In genomic region chr2:216720722-216721121, GRCh38 we compare ENCODE assay signal across 32 cellular contexts. TPM values are rescaled to one million over a fixed set of nuclear protein-coding genes. Genes with fewer than 3 reads are reported as not detected.
"Had no signal": no experiment of that assay in that cellular context is flagged by ENCODE, and none has a peak within 500 bp of the region (broad histone marks: within the 10 kb centered on the region; RNA-seq: fewer than 3 reads in every experiment).

No MANE protein-coding gene starts in this region.

- H3K4me2 ChIP-seq: smooth muscle cell had no signal

- H3K4me3 ChIP-seq: psoas muscle, right lobe of liver, skin epidermis, smooth muscle cell, spleen, suprapubic skin, thoracic aorta, thyroid gland, tibial nerve, upper lobe of right lung, uterus had no signal

- H3K27ac ChIP-seq: neutrophil, parathyroid adenoma, psoas muscle, right lobe of liver, skin epidermis, spleen, suprapubic skin, thoracic aorta, thyroid gland, tibial nerve, upper lobe of right lung, uterus had no signal

- H3K27me3 Mint-ChIP-seq: type B pancreatic cell had no signal

- H3K9me3 Mint-ChIP-seq: natural killer cell; nephron; neural crest cell; stimulated activated memory B cell treated with anti-CD40 and anti-IgM and Interleukin-4, amounts not matched to agents 10 μg/mL and 1 μg/mL and 100 μg/mL, for 72 hours; stimulated activated naive CD8-positive, alpha-beta T cell treated with anti-CD3 and anti-CD28 coated beads, Interleukin-15, amount 100 ng/mL, for 72 hours; type B pancreatic cell had no signal

- H3K36me3 Mint-ChIP-seq: naive thymus-derived CD4-positive, alpha-beta T cell; natural killer cell; stimulated activated memory B cell treated with anti-CD40 and anti-IgM and Interleukin-4, amounts not matched to agents 10 μg/mL and 1 μg/mL and 100 μg/mL, for 72 hours; type B pancreatic cell had no signal

- H3K36me3 ChIP-seq: neutrophil, right lobe of liver, spleen, suprapubic skin, thoracic aorta, thyroid gland, tibial nerve, upper lobe of right lung, uterus had no signal

- H3K9ac ChIP-seq: parathyroid adenoma had no signal

- DNase-seq: naive thymus-derived CD4-positive, alpha-beta T cell; natural killer cell; nucleus accumbens; posterior cingulate gyrus; psoas muscle; right cardiac atrium; right lobe of liver; spleen; stimulated activated CD4-positive, alpha-beta T cell treated with anti-CD3 and anti-CD28 coated beads, Interleukin-12 subunit alpha, Interleukin-12 subunit beta, amount 100 ng/mL, for 4 hours; stimulated activated CD4-positive, alpha-beta T cell treated with anti-CD3 and anti-CD28 coated beads, Interleukin-1b, Interleukin-23, amount 100 ng/mL, for 48 hours; stimulated activated CD4-positive, alpha-beta T cell treated with anti-CD3 and anti-CD28 coated beads, Interleukin-4, amount 100 ng/mL, for 1 hour; stimulated activated CD4-positive, alpha-beta T cell treated with anti-CD3 and anti-CD28 coated beads, Interleukin-4, amount 100 ng/mL, for 4 hours; stimulated activated CD8-positive, alpha-beta memory T cell treated with anti-CD3 and anti-CD28 coated beads, Interleukin-4, amount 100 ng/mL, for 48 hours; stimulated activated naive CD4-positive, alpha-beta T cell; stimulated activated naive CD8-positive, alpha-beta T cell treated with anti-CD3 and anti-CD28 coated beads, Interleukin-15, amount 100 ng/mL, for 72 hours; stimulated activated naive CD8-positive, alpha-beta T cell treated with anti-CD3 and anti-CD28 coated beads, Interleukin-15, Interleukin-2, amounts not matched to agents 100 U/mL and 50 U/mL, for 24 hours; substantia nigra; thyroid gland; upper lobe of right lung; uterus had no signal

- ATAC-seq: naive thymus-derived CD4-positive, alpha-beta T cell; natural killer cell; psoas muscle; right cardiac atrium; right lobe of liver; stimulated activated memory B cell treated with anti-CD40 and anti-IgM and Interleukin-4, amounts not matched to agents 10 μg/mL and 1 μg/mL and 100 μg/mL, for 72 hours; stimulated activated naive CD8-positive, alpha-beta T cell treated with anti-CD3 and anti-CD28 coated beads, Interleukin-15, amount 100 ng/mL, for 72 hours; stimulated activated naive CD8-positive, alpha-beta T cell treated with anti-CD3 and anti-CD28 coated beads, Interleukin-15, Interleukin-2, amounts not matched to agents 100 U/mL and 50 U/mL, for 24 hours; upper lobe of right lung had no signal

- H3K27me3 ChIP-seq: neutrophil, right lobe of liver, suprapubic skin, thyroid gland, tibial nerve, upper lobe of right lung, uterus had no signal

- H3K4me1 ChIP-seq: parathyroid adenoma, psoas muscle, right lobe of liver, spleen, upper lobe of right lung, uterus had no signal

- H3K9me3 ChIP-seq: neutrophil, psoas muscle, right lobe of liver, spleen, suprapubic skin, thoracic aorta, thyroid gland, tibial nerve, upper lobe of right lung, uterus had no signal

- H3K4me3 Mint-ChIP-seq: naive thymus-derived CD4-positive, alpha-beta T cell; natural killer cell; nephron; neural crest cell; stimulated activated memory B cell treated with anti-CD40 and anti-IgM and Interleukin-4, amounts not matched to agents 10 μg/mL and 1 μg/mL and 100 μg/mL, for 72 hours; stimulated activated naive CD8-positive, alpha-beta T cell treated with anti-CD3 and anti-CD28 coated beads, Interleukin-15, amount 100 ng/mL, for 72 hours; type B pancreatic cell had no signal

- H3K4me1 Mint-ChIP-seq: naive thymus-derived CD4-positive, alpha-beta T cell; natural killer cell; stimulated activated memory B cell treated with anti-CD40 and anti-IgM and Interleukin-4, amounts not matched to agents 10 μg/mL and 1 μg/mL and 100 μg/mL, for 72 hours; stimulated activated naive CD8-positive, alpha-beta T cell treated with anti-CD3 and anti-CD28 coated beads, Interleukin-15, amount 100 ng/mL, for 72 hours had no signal

- H3K27ac Mint-ChIP-seq: naive thymus-derived CD4-positive, alpha-beta T cell; natural killer cell; progenitor cell of endocrine pancreas; stimulated activated memory B cell treated with anti-CD40 and anti-IgM and Interleukin-4, amounts not matched to agents 10 μg/mL and 1 μg/mL and 100 μg/mL, for 72 hours; stimulated activated naive CD8-positive, alpha-beta T cell treated with anti-CD3 and anti-CD28 coated beads, Interleukin-15, amount 100 ng/mL, for 72 hours; type B pancreatic cell had no signal

RNA-seq across cellular contexts. Expression of gene IGFBP5, which starts 25.4 kb away (rescaled TPM):
- total RNA-seq: naive thymus-derived CD4-positive, alpha-beta T cell; natural killer cell had no signal
- polyA plus RNA-seq: naive thymus-derived CD4-positive, alpha-beta T cell had no signal
